8 cellular contexts compared by ENCODE assay signal in genomic region chr17:8189711-8190477, GRCh38. TPM values are rescaled to one million over a fixed set of nuclear protein-coding genes. Genes with fewer than 3 reads are reported as not detected.
DNase-seq lines count a peak whose midpoint lies in the region; ATAC-seq and TF ChIP-seq lines count a peak whose summit lies in the region.

Gene BORCS6, minus strand, starts transcription at chr17:8190180. Its CDS starts 40 bp downstream, at chr17:8190140.

- peak within 1 kb of the TSS; percentile 84 for H2AFZ ChIP-seq in GM23248

- peak within 1 kb of the TSS; percentile 86 for H3K4me2 ChIP-seq in DOHH2 (ENCODE audit: low read length)
- H3K4me2 ChIP-seq in GM23248 (ENCODE audit: unreplicated experiment): peak within 1 kb of the TSS; percentile 64

- H3F3A ChIP-seq in DOHH2 (ENCODE audit: control insufficient read depth, insufficient read depth) (peaks cover 26% of the 10 kb centered on the region), GM23248 (ENCODE audit: insufficient read depth) (peaks cover 19% of the 10 kb centered on the region)

- ATAC-seq in activated T-helper 17 cell treated with anti-CD3 and anti-CD28 coated beads, Interleukin-2, amount 50 U/mL, for 72 hours (replicated peaks): peak; percentile 70
- ATAC-seq in natural killer cell treated with Interleukin-12 subunit alpha and Interleukin-12 subunit beta and Interleukin-15 and Interleukin-18, amount 100 ng/mL, for 72 hours: peak; percentile 80 to 85
- ATAC-seq in stimulated activated naive CD8-positive, alpha-beta T cell treated with anti-CD3 and anti-CD28 coated beads, Interleukin-15, Interleukin-2, amounts not matched to agents 100 U/mL and 50 U/mL, for 24 hours: peak; percentile 57

- H3K4me1 ChIP-seq in DOHH2 (ENCODE audit: control insufficient read depth, low read length) (peaks cover 46% of the 10 kb centered on the region), GM23248 (ENCODE audit: insufficient read depth) (peaks cover 10% of the 10 kb centered on the region)

- H3K9me2 ChIP-seq in DOHH2 (replicated peaks; ENCODE audit: control insufficient read depth, low read length) (no peaks in the 10 kb centered on the region), GM23248 (ENCODE audit: insufficient read depth) (no peaks in the 10 kb centered on the region)

- TF ChIP-seq CTCF in DOHH2 (IDR thresholded peaks at IDR 0.05; ENCODE audit: low read depth, low read length, poor library complexity, severe bottlenecking): peak; percentile 39
- TF ChIP-seq CTCF in LNCAP (IDR thresholded peaks at IDR 0.05): peak; percentile 39; the same call in 1 of the 2 replicates
- TF ChIP-seq CTCF in fibroblast of mammary gland (conservative IDR thresholded peaks at IDR 0.05; ENCODE audit: control insufficient read depth, insufficient read depth, low read depth, low read length): no peak

- no peak within 1 kb of the TSS for H3K4me3 Mint-ChIP-seq in activated T-helper 17 cell treated with anti-CD3 and anti-CD28 coated beads, Interleukin-2, amount 50 U/mL, for 72 hours
- no peak within 1 kb of the TSS for H3K4me3 Mint-ChIP-seq in natural killer cell treated with Interleukin-12 subunit alpha and Interleukin-12 subunit beta and Interleukin-15 and Interleukin-18, amount 100 ng/mL, for 72 hours

- peaks cover 5% of the 10 kb centered on the region for H3K4me1 Mint-ChIP-seq in activated T-helper 17 cell treated with anti-CD3 and anti-CD28 coated beads, Interleukin-2, amount 50 U/mL, for 72 hours
- H3K4me1 Mint-ChIP-seq in natural killer cell treated with Interleukin-12 subunit alpha and Interleukin-12 subunit beta and Interleukin-15 and Interleukin-18, amount 100 ng/mL, for 72 hours (ENCODE audit: low read depth in 2 of 2): peaks cover 9 to 13% of the 10 kb centered on the region in 2 donors

- H3K27ac ChIP-seq in DOHH2 (ENCODE audit: low read depth, low read length) (peak within 1 kb of the TSS; percentile 72), GM23248 (peak within 1 kb of the TSS; percentile 80)

- H3K9me3 ChIP-seq in DOHH2 (ENCODE audit: control insufficient read depth, insufficient read depth, low read length): no peaks in the 10 kb centered on the region
- no peaks in the 10 kb centered on the region for H3K9me3 ChIP-seq in GM23248 (ENCODE audit: low read depth)

- 1 to 2% methylated on average over 56 to 67 of the region's 70 CpGs for WGBS in GM23248 (ENCODE audit: low coverage in 1 of 2, low lambda C conversion rate in 2 of 2, missing lambda C conversion rate in 2 of 2), 2 experiments

- H3K9me3 Mint-ChIP-seq in activated T-helper 17 cell treated with anti-CD3 and anti-CD28 coated beads, Interleukin-2, amount 50 U/mL, for 72 hours: no peaks in the 10 kb centered on the region
- no peaks in the 10 kb centered on the region for H3K9me3 Mint-ChIP-seq in natural killer cell treated with Interleukin-12 subunit alpha and Interleukin-12 subunit beta and Interleukin-15 and Interleukin-18, amount 100 ng/mL, for 72 hours

- H3K36me3 Mint-ChIP-seq in activated T-helper 17 cell treated with anti-CD3 and anti-CD28 coated beads, Interleukin-2, amount 50 U/mL, for 72 hours (ENCODE audit: low read depth): no peaks in the 10 kb centered on the region
- H3K36me3 Mint-ChIP-seq in natural killer cell treated with Interleukin-12 subunit alpha and Interleukin-12 subunit beta and Interleukin-15 and Interleukin-18, amount 100 ng/mL, for 72 hours: no peaks in the 10 kb centered on the region

- H3K4me3 ChIP-seq in DOHH2 (ENCODE audit: low read length) (peak within 1 kb of the TSS; percentile 95), GM23248 (peak within 1 kb of the TSS; percentile 84), fibroblast of mammary gland (ENCODE audit: control insufficient read depth, low read depth, low read length) (peak within 1 kb of the TSS; percentile 71)

- H3K9ac ChIP-seq in GM23248: peak within 1 kb of the TSS; percentile 83

- H3K79me2 ChIP-seq in DOHH2 (ENCODE audit: control insufficient read depth, low read length) (peaks cover 21% of the 10 kb centered on the region), GM23248 (ENCODE audit: insufficient read depth) (peaks cover 11% of the 10 kb centered on the region; the same call in 1 of the 2 replicates)

- H3K36me3 ChIP-seq in DOHH2 (ENCODE audit: control insufficient read depth, low read length): no peaks in the 10 kb centered on the region; the same call in 1 of the 2 replicates
- H3K36me3 ChIP-seq in GM23248 (ENCODE audit: low read depth): no peaks in the 10 kb centered on the region

- H3K27me3 Mint-ChIP-seq in activated T-helper 17 cell treated with anti-CD3 and anti-CD28 coated beads, Interleukin-2, amount 50 U/mL, for 72 hours: no peaks in the 10 kb centered on the region
- no peaks in the 10 kb centered on the region for H3K27me3 Mint-ChIP-seq in natural killer cell treated with Interleukin-12 subunit alpha and Interleukin-12 subunit beta and Interleukin-15 and Interleukin-18, amount 100 ng/mL, for 72 hours

- DNase-seq in GM23248 (peak; percentile 99), RPMI8226 (peak; percentile 94), fibroblast of mammary gland (ENCODE audit: low read depth) (peak; percentile 98)
- peak; percentile 97 for DNase-seq in natural killer cell treated with Interleukin-12 subunit alpha and Interleukin-12 subunit beta and Interleukin-15 and Interleukin-18, amount 100 ng/mL, for 72 hours (ENCODE audit: low spot score)
- peak; percentile 93 for DNase-seq in stimulated activated naive CD8-positive, alpha-beta T cell treated with anti-CD3 and anti-CD28 coated beads, Interleukin-15, Interleukin-2, amounts not matched to agents 100 U/mL and 50 U/mL, for 24 hours

- H3K27ac Mint-ChIP-seq in activated T-helper 17 cell treated with anti-CD3 and anti-CD28 coated beads, Interleukin-2, amount 50 U/mL, for 72 hours: peak within 1 kb of the TSS; percentile 77
- no peak within 1 kb of the TSS for H3K27ac Mint-ChIP-seq in natural killer cell treated with Interleukin-12 subunit alpha and Interleukin-12 subunit beta and Interleukin-15 and Interleukin-18, amount 100 ng/mL, for 72 hours

- H4K20me1 ChIP-seq in DOHH2 (ENCODE audit: control insufficient read depth, insufficient read depth, low read depth, low read length) (0 out of 2 replicates have a peak, but pooled peaks cover 6% of the 10 kb centered on the region), GM23248 (ENCODE audit: insufficient read depth) (no peaks in the 10 kb centered on the region)

- in situ Hi-C loops in GM23248 (cut with MboI): no loop called here

- no peaks in the 10 kb centered on the region for H3K27me3 ChIP-seq in DOHH2 (ENCODE audit: control insufficient read depth, low read length)
- H3K27me3 ChIP-seq in GM23248 (replicated peaks; ENCODE audit: insufficient read depth): no peaks in the 10 kb centered on the region

RNA-seq across cellular contexts. Expression of gene BORCS6, which starts in this region (rescaled TPM):
- total RNA-seq in GM23248 (2014; rRNA removed; shearing (Covaris generic)): 3.9 and 5.6 TPM in 2 replicates
- 3.4 and 4.5 TPM in 2 replicates for polyA plus RNA-seq in GM23248 (2016; fragmentation: Nextera tagmentation; extraction: Ambion mirVana)
- 1 to 10 TPM; 4.7 to 7.0 TPM for total RNA-seq in activated T-helper 17 cell treated with anti-CD3 and anti-CD28 coated beads, Interleukin-2, amount 50 U/mL, for 72 hours
- 10 to 100 TPM; 10.4 to 11.6 TPM for total RNA-seq in natural killer cell treated with Interleukin-12 subunit alpha and Interleukin-12 subunit beta and Interleukin-15 and Interleukin-18, amount 100 ng/mL, for 72 hours

Comparison
In these comparisons a context has a peak if more than half of its experiments do, and no peak if none do; other contexts are left out.
1. Peak in every context shown above with its lines: DNase-seq, ATAC-seq, H3K4me3 ChIP-seq and H3K27ac ChIP-seq.